35 cellular contexts compared by ENCODE assay signal in the genomic region with DNA sequence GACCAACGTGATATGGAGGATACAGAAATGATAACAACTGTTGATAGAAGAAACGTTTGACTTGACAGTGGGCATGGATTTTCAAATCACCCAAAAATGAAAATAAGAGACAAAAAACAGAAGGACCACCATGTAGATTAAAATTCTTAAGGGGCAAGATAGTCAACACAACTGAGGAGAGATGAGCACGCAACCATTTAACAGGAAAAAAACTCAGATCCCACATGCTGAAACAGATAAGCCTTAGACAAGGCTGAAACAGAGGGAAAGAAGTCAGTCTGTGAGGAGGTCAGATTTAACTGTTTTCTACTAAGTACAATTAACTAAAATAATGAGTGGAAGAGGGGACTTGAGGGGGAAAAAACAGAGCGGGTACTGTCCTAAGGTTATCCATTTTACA. TPM values are rescaled to one million over a fixed set of nuclear protein-coding genes. Genes with fewer than 3 reads are reported as not detected.
"Had no signal": no experiment of that assay in that cellular context is flagged by ENCODE, and none has a peak within 500 bp of the region (broad histone marks: within the 10 kb centered on the region; RNA-seq: fewer than 3 reads in every experiment).

No MANE protein-coding gene starts in this region.

- H3K27me3 ChIP-seq: body of pancreas, colonic mucosa had no signal

- H3K4me3 Mint-ChIP-seq: activated CD4-positive, alpha-beta T cell treated with anti-CD3 and anti-CD28 coated beads for 36 hours; activated CD4-positive, alpha-beta T cell treated with anti-CD3 and anti-CD28 coated beads, Interleukin-2, amount 10 ng/mL, durations not matched to agents 24 days and 14 days; activated CD8-positive, alpha-beta T cell treated with anti-CD3 and anti-CD28 coated beads for 36 hours; activated naive CD8-positive, alpha-beta T cell; activated T-cell treated with anti-CD3 and anti-CD28 coated beads, Interleukin-2, amount 50 U/mL, for 4 hours; activated T-helper 17 cell treated with anti-CD3 and anti-CD28 coated beads, Interleukin-2, amount 50 U/mL, for 72 hours; T-helper 17 cell; T-helper 2 cell treated with Interferon-gamma antibody and Interleukin-4, amounts not matched to agents 5 μg/mL and 100 μg/mL, for 36 hours had no signal

- ATAC-seq: activated CD4-positive, alpha-beta T cell treated with anti-CD3 and anti-CD28 coated beads for 36 hours; activated CD8-positive, alpha-beta T cell treated with anti-CD3 and anti-CD28 coated beads for 36 hours; activated T-cell treated with anti-CD3 and anti-CD28 coated beads, Interleukin-2, amount 50 U/mL, for 4 hours; activated T-helper 17 cell treated with anti-CD3 and anti-CD28 coated beads, Interleukin-2, amount 50 U/mL, for 72 hours; body of pancreas; gastroesophageal sphincter; heart right ventricle; T-helper 17 cell had no signal

- H3K27me3 Mint-ChIP-seq: activated CD4-positive, alpha-beta T cell treated with anti-CD3 and anti-CD28 coated beads for 36 hours; activated CD8-positive, alpha-beta T cell treated with anti-CD3 and anti-CD28 coated beads for 36 hours; activated naive CD8-positive, alpha-beta T cell; activated T-helper 17 cell treated with anti-CD3 and anti-CD28 coated beads, Interleukin-2, amount 50 U/mL, for 72 hours had no signal

- H3K9me3 Mint-ChIP-seq: activated CD4-positive, alpha-beta T cell treated with anti-CD3 and anti-CD28 coated beads, Interleukin-2, amount 10 ng/mL, durations not matched to agents 24 days and 14 days; activated CD8-positive, alpha-beta T cell treated with anti-CD3 and anti-CD28 coated beads for 36 hours; activated T-cell treated with anti-CD3 and anti-CD28 coated beads, Interleukin-2, amount 50 U/mL, for 4 hours; activated T-helper 17 cell treated with anti-CD3 and anti-CD28 coated beads, Interleukin-2, amount 50 U/mL, for 72 hours; T-helper 2 cell treated with Interferon-gamma antibody and Interleukin-4, amounts not matched to agents 5 μg/mL and 100 μg/mL, for 36 hours had no signal

- H3K36me3 ChIP-seq: colonic mucosa, esophagus squamous epithelium, gastroesophageal sphincter, heart right ventricle had no signal

- H3K4me3 ChIP-seq: body of pancreas, colonic mucosa, esophagus squamous epithelium, gastroesophageal sphincter, heart right ventricle had no signal

- H3K9me3 ChIP-seq: body of pancreas, colonic mucosa, esophagus squamous epithelium, gastroesophageal sphincter, heart right ventricle had no signal

- H3K27ac Mint-ChIP-seq: activated CD4-positive, alpha-beta T cell treated with anti-CD3 and anti-CD28 coated beads for 36 hours; activated CD4-positive, alpha-beta T cell treated with anti-CD3 and anti-CD28 coated beads, Interleukin-2, amount 10 ng/mL, durations not matched to agents 24 days and 14 days; activated CD8-positive, alpha-beta T cell treated with anti-CD3 and anti-CD28 coated beads for 36 hours; activated naive CD8-positive, alpha-beta T cell; activated T-helper 17 cell treated with anti-CD3 and anti-CD28 coated beads, Interleukin-2, amount 50 U/mL, for 72 hours; T-helper 17 cell; T-helper 2 cell treated with Interferon-gamma antibody and Interleukin-4, amounts not matched to agents 5 μg/mL and 100 μg/mL, for 36 hours had no signal

- H3K27ac ChIP-seq: body of pancreas, epithelial cell of prostate, esophagus squamous epithelium, gastroesophageal sphincter, heart right ventricle had no signal

- H3K4me1 ChIP-seq: gastroesophageal sphincter had no signal

- H3K4me1 Mint-ChIP-seq: activated CD4-positive, alpha-beta T cell treated with anti-CD3 and anti-CD28 coated beads for 36 hours; activated T-helper 17 cell treated with anti-CD3 and anti-CD28 coated beads, Interleukin-2, amount 50 U/mL, for 72 hours; T-helper 17 cell had no signal

- DNase-seq: activated CD4-positive, alpha-beta T cell treated with anti-CD3 and anti-CD28 coated beads for 36 hours; activated CD4-positive, alpha-beta T cell treated with anti-CD3 and anti-CD28 coated beads, Interleukin-2, amount 10 ng/mL, durations not matched to agents 24 days and 14 days; activated CD4-positive, alpha-beta T cell treated with anti-CD3 and anti-CD28 coated beads, Interleukin-2, amount 50 U/mL, for 48 hours; activated CD4-positive, CD25-positive, alpha-beta regulatory T cell; activated CD4-positive, CD25-positive, alpha-beta regulatory T cell treated with anti-CD3 and anti-CD28 coated beads, Interleukin-2, amount 50 U/mL, for 72 hours; activated CD8-positive, alpha-beta memory T cell treated with anti-CD3 and anti-CD28 coated beads for 24 hours; activated CD8-positive, alpha-beta T cell treated with anti-CD3 and anti-CD28 coated beads for 36 hours; activated effector memory CD4-positive, alpha-beta T cell treated with Interleukin-2 at 50 U/mL for 16 hours; activated gamma-delta T cell treated with Interleukin-2 at 50 U/mL for 16 hours; activated naive CD4-positive, alpha-beta T cell treated with anti-CD3 and anti-CD28 coated beads, Interleukin-2, amount 50 U/mL, for 16 hours; activated naive CD4-positive, alpha-beta T cell treated with Interleukin-2 at 50 U/mL for 16 hours; activated T-cell treated with anti-CD3 and anti-CD28 coated beads, Interleukin-2, amount 50 U/mL, for 4 hours; amniotic stem cell; anterior cingulate cortex; body of pancreas; caudate nucleus; cerebellar nuclear complex; colonic mucosa; effector CD8-positive, alpha-beta T cell; esophagus squamous epithelium; foreskin melanocyte; heart right ventricle; T-helper 1 cell; T-helper 17 cell; T1000 had no signal

- FAIRE-seq: endometrium, endothelial cell of umbilical vein had no signal

RNA-seq across cellular contexts. Expression of a gene that starts 21.2 kb away (rescaled TPM):
- total RNA-seq: dermis microvascular lymphatic vessel endothelial cell, endothelial cell of umbilical vein, fibroblast of villous mesenchyme, glomerular endothelial cell had no signal
- polyA plus RNA-seq: endothelial cell of umbilical vein had no signal
